8 cellular contexts compared by ENCODE assay signal in the genomic region with DNA sequence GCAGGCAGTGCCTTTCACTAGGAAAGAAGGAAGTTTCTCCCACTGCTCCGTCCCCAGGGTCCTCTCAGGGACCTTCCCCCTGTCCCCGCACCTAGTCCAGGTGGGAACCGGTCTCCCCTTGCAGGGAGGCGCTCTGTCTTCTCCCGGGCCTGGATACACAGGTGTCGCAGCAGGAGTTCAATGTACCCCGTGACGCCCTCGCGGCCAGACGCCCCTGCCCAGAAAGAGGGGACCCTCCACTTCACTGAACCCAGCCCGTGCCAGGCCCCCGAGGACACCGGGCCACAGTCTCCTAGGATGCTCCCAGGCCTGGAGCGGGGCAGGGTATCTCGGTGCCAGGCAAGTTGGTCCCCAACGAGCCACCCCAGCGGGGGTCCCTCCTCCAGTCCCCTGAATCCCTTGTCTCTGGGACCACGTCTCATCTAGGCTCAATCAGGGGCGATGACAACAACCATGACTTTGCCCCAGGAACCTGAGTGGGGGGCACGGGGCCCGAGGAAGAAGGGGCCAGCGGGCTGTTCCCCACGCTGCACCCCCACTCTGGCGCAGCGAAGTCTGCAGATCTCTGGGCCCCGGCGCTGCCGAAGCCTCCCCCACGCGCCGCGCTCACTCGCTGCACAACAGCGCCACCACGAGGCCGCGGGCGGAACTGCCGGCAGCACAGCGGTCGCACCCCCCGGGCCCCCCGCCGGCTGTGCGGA.
A peak's percentile ranks its signal among the peaks of the same experiment; 100 is the strongest.
DNase-seq lines count a peak whose midpoint lies in the region; ATAC-seq and TF ChIP-seq lines count a peak whose summit lies in the region.

No MANE protein-coding gene starts in this region.

- no peaks in the 10 kb centered on the region for H3K36me3 Mint-ChIP-seq in T-cell

- CTCF ChIA-PET in HEK293T (lab: Yijun Ruan, JAX) = interaction anchor here (0.7 to 1.2 kb wide), 6 partner anchors 9 to 244 kb away, joined by 3 to 6 read pairs (median 3); no protein-coding TSS in a partner anchor
- CTCF ChIA-PET in T-cell (lab: Charles Lee) = interaction anchor here in 1 of 2 donors (2.8 kb wide), 1 partner anchor 533 kb away, joined by 14 read pairs; no protein-coding TSS in a partner anchor

- H3K27me3 ChIP-seq in iPS DF 6.9 (ENCODE audit: control insufficient read depth, insufficient read depth, low read length) (no peaks in the 10 kb centered on the region; the same call in 1 of the 2 replicates), spleen (replicated peaks in 1 of 7) (peaks cover 3 to 77% (median 36%) of the 10 kb centered on the region in 7 donors)

- intact Hi-C loops in spleen (cut with DNase I; ENCODE audit: low total_unique reads) = loop anchor here (5.0 to 10.0 kb wide), 2 partner anchors 149 to 536 kb away; no protein-coding TSS in a partner anchor

- H3K4me1 Mint-ChIP-seq in T-cell = peaks cover 0 to 8% (median 4%) of the 10 kb centered on the region in 3 donors

- no peaks in the 10 kb centered on the region for H3K9me3 ChIP-seq in iPS DF 6.9 (ENCODE audit: control insufficient read depth, insufficient read depth, low read length)
- H3K9me3 ChIP-seq in spleen = no peaks in the 10 kb centered on the region

- ATAC-seq in T-cell (replicated peaks in 1 of 4) = peak; percentile 75 to 87 (median 80)
- ATAC-seq in HG02623 (IDR thresholded peaks at IDR 0.05; ENCODE audit: unreplicated experiment) = no peak
- no peak for ATAC-seq in GM18868 (IDR thresholded peaks at IDR 0.05; ENCODE audit: unreplicated experiment)

- peak; percentile 90 to 98 (median 92) for TF ChIP-seq CTCF in spleen (IDR thresholded peaks at IDR 0.05 in 8 of 11, conservative IDR thresholded peaks at IDR 0.05 in 3 of 11)

- H3K27me3 Mint-ChIP-seq in T-cell = peaks cover 15 to 34% of the 10 kb centered on the region in 2 donors

- H3K4me3 ChIP-seq in iPS DF 6.9 (ENCODE audit: low read length) = peak overlapping the region; percentile 21; the same call in 1 of the 2 replicates
- peak overlapping the region in 2 of 8 donors; percentile 15 to 54 for H3K4me3 ChIP-seq in spleen

- peak overlapping the region in 1 of 3 donors; percentile 65 for H3K4me3 Mint-ChIP-seq in T-cell

- no peaks in the 10 kb centered on the region for H3K9me3 Mint-ChIP-seq in T-cell

- POLR2A ChIA-PET in HEK293T (lab: Yijun Ruan, JAX) (no interaction called here), T-cell (lab: Charles Lee) (no interaction called here)

- peak; percentile 59 for DNase-seq in Ammon's horn (ENCODE audit: low spot score)
- DNase-seq in HEK293T (ENCODE audit: extremely low spot score) = peak; percentile 90
- peak; percentile 16 to 84 (median 71) for DNase-seq in T-cell
- DNase-seq in amygdala (lab: John Stamatoyannopoulos, UW) = peak in 41 of 56 donors; percentile 2 to 77 (median 29)
- peak; percentile 41 for DNase-seq in iPS DF 6.9 (ENCODE audit: low read depth, low spot score)
- DNase-seq in spleen = peak; percentile 90

- whole genome bisulfite sequencing in iPS DF 6.9 (ENCODE audit: insufficient coverage, insufficient read length) = no CpG with 5 or more reads among the region's 46 CpGs
- 6 to 11% (median 7%) methylated on average over 16 to 46 of the region's 46 CpGs for WGBS in spleen, 5 donors

- H3K36me3 ChIP-seq in iPS DF 6.9 (ENCODE audit: control insufficient read depth, insufficient read depth, low read length) (no peaks in the 10 kb centered on the region), spleen (no peaks in the 10 kb centered on the region)

- no peak for TF ChIP-seq POLR2A in spleen (IDR thresholded peaks at IDR 0.05)

- no peak overlapping the region for H3K27ac ChIP-seq in iPS DF 6.9 (ENCODE audit: low read length)
- H3K27ac ChIP-seq in spleen = no peak overlapping the region

- H3K27ac Mint-ChIP-seq in T-cell = peak overlapping the region in 1 of 2 donors; percentile 83

- H3K4me1 ChIP-seq in iPS DF 6.9 (ENCODE audit: control insufficient read depth, insufficient read depth, low read length) = no peaks in the 10 kb centered on the region
- peaks cover 11 to 25% (median 18%) of the 10 kb centered on the region in 6 donors for H3K4me1 ChIP-seq in spleen

TF ChIP-seq in HEK293T, 16 proteins besides CTCF, POLR2A, EP300 and RAD21:
- peak; percentile 26; the same call in 1 of the 2 replicates for TF ChIP-seq FOXM1 (IDR thresholded peaks at IDR 0.05; ENCODE audit: borderline replicate concordance)
- TF ChIP-seq FOXA1 (IDR thresholded peaks at IDR 0.05) = no peak
- TF ChIP-seq BHLHE40 (IDR thresholded peaks at IDR 0.05; ENCODE audit: borderline replicate concordance) = no peak

Comparison
In these comparisons a context has a peak if more than half of its experiments do, and no peak if none do; other contexts are left out.
1. DNase-seq: peak in every context shown above with its lines; median percentile 90 in HEK293T; 90 in spleen; 71 in T-cell; 59 in Ammon's horn; 41 in iPS DF 6.9; 29 in amygdala.
2. ATAC-seq: peak in T-cell (4 of 4); none in HG02623 (single experiment) and GM18868 (single experiment).